Comparison of ENCODE assay signal across 14 cellular contexts in the genomic region with DNA sequence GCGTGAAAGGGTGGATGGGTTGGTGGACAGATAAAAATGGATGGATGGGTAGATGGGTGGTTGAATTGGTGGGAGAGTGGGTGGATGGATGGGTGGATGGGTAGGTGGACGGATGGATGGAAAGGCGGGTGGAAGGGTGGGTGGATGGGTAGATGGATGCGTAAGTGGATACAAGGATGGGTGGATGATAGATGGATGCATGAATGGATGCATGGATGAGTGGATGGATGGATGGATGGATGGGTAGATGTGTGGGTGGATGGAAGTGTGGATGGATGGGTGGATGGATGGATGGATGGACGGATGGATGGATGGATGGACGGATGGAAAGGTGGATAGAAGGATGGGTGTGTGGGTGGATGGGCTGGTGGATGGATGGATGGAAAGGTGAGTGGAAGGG.
DNase-seq lines count a peak whose midpoint lies in the region; ATAC-seq, FAIRE-seq and TF ChIP-seq lines count a peak whose summit lies in the region.
"Had no signal": no experiment of that assay in that cellular context is flagged by ENCODE, and none has a peak within 500 bp of the region (broad histone marks: within the 10 kb centered on the region; RNA-seq: fewer than 3 reads in every experiment).

No MANE protein-coding gene starts in this region.

- H3K4me2 ChIP-seq in IMR-90 (ENCODE audit: low read depth, low read length): no peak overlapping the region
- peak overlapping the region; percentile 49 for H3K4me2 ChIP-seq in astrocyte (ENCODE audit: low read length)

- H4K20me1 ChIP-seq in IMR-90 (ENCODE audit: insufficient read depth, low read length) (peaks cover 16% of the 10 kb centered on the region), astrocyte (ENCODE audit: insufficient read depth, low read length) (peaks cover 42% of the 10 kb centered on the region)

- no peak overlapping the region for H2BK15ac ChIP-seq in IMR-90 (ENCODE audit: low read depth, low read length)

- no peak overlapping the region for H4K8ac ChIP-seq in IMR-90 (ENCODE audit: low read depth in 2 of 2, low read length in 2 of 2)

- no peak overlapping the region for H2AK9ac ChIP-seq in IMR-90 (replicated peaks; ENCODE audit: low read depth, low read length, poor library complexity)

- no peaks in the 10 kb centered on the region for H3K79me2 ChIP-seq in astrocyte (ENCODE audit: insufficient read depth, low read length)

- H3K27me3 Mint-ChIP-seq in astrocyte (ENCODE audit: low read depth, unreplicated experiment): peaks cover 2% of the 10 kb centered on the region
- H3K27me3 Mint-ChIP-seq: B cell had no signal

- no peak overlapping the region for H4K5ac ChIP-seq in IMR-90 (ENCODE audit: low read depth, low read length)

- POLR2A ChIA-PET in IMR-90 (lab: Charles Lee; ENCODE audit: unreplicated experiment): no interaction called here

- DNase-seq in cardiac muscle cell (ENCODE audit: low read depth in 1 of 2, low spot score in 1 of 2) (no peak), Right ventricle myocardium superior (no peak), IMR-90 (no peak), astrocyte (ENCODE audit: low read depth) (no peak), prostate gland (ENCODE audit: low spot score) (no peak), head of caudate nucleus (no peak)
- DNase-seq: GF-D8 had no signal

- TF ChIP-seq POLR2A in IMR-90 (IDR thresholded peaks at IDR 0.05; ENCODE audit: low read depth, low read length): no peak
- no peak for TF ChIP-seq POLR2A in prostate gland (IDR thresholded peaks at IDR 0.05)

- peak overlapping the region; percentile 6 for H2BK5ac ChIP-seq in IMR-90 (ENCODE audit: low read depth, low read length, poor library complexity, severe bottlenecking)

- no peak overlapping the region for H2BK20ac ChIP-seq in IMR-90 (ENCODE audit: low read depth, low read length)

- no peak overlapping the region for H2AFZ ChIP-seq in IMR-90 (replicated peaks; ENCODE audit: low read length, poor library complexity)
- H2AFZ ChIP-seq in astrocyte (ENCODE audit: low read depth, low read length): no peak overlapping the region

- no peak for TF ChIP-seq CTCF in cardiac muscle cell (IDR thresholded peaks at IDR 0.05; ENCODE audit: low read depth, low read length)
- TF ChIP-seq CTCF in IMR-90 (conservative IDR thresholded peaks at IDR 0.05; ENCODE audit: low read depth, low read length): no peak
- no peak for TF ChIP-seq CTCF in astrocyte (IDR thresholded peaks at IDR 0.05; ENCODE audit: insufficient read depth, low read depth, low read length)
- no peak for TF ChIP-seq CTCF in prostate gland (IDR thresholded peaks at IDR 0.05)

- H3K9me3 ChIP-seq in cardiac muscle cell (ENCODE audit: low read depth) (no peaks in the 10 kb centered on the region), IMR-90 (ENCODE audit: control insufficient read depth, insufficient read depth, low read length) (0 out of 2 replicates have a peak, but pooled peaks cover 2% of the 10 kb centered on the region), astrocyte (ENCODE audit: insufficient read depth, low read depth, low read length) (peaks cover 3% of the 10 kb centered on the region), prostate gland (no peaks in the 10 kb centered on the region)
- H3K9me3 ChIP-seq: Peyer's patch, SJCRH30 had no signal

- H3K56ac ChIP-seq in IMR-90 (ENCODE audit: extremely low read depth, insufficient read depth, low read length): no peak overlapping the region

- CTCF ChIA-PET in IMR-90 (lab: Yijun Ruan, JAX): no interaction called here

- H3K27ac ChIP-seq in cardiac muscle cell (peak overlapping the region; percentile 79), IMR-90 (ENCODE audit: insufficient read depth, low read length) (no peak overlapping the region), astrocyte (ENCODE audit: low read depth, low read length) (no peak overlapping the region), prostate gland (no peak overlapping the region)
- H3K27ac ChIP-seq: Peyer's patch, SJCRH30 had no signal

- H3K4me1 ChIP-seq in cardiac muscle cell (ENCODE audit: low read depth) (peaks cover 19% of the 10 kb centered on the region), IMR-90 (ENCODE audit: control insufficient read depth, insufficient read depth, low read length) (0 out of 2 replicates have a peak, but pooled peaks cover 5% of the 10 kb centered on the region), astrocyte (ENCODE audit: insufficient read depth, low read length) (peaks cover 14% of the 10 kb centered on the region), prostate gland (replicated peaks) (no peaks in the 10 kb centered on the region)
- H3K4me1 ChIP-seq: Peyer's patch had no signal

- no peaks in the 10 kb centered on the region for H3K79me1 ChIP-seq in IMR-90 (ENCODE audit: low read depth in 1 of 2, low read length in 2 of 2)

- no peak overlapping the region for H4K91ac ChIP-seq in IMR-90 (ENCODE audit: insufficient read depth, low read depth, low read length)

- ATAC-seq in Right ventricle myocardium superior (ENCODE audit: poor library complexity) (no peak), IMR-90 (ENCODE audit: low read depth) (no peak), GM21529 (IDR thresholded peaks at IDR 0.05; ENCODE audit: unreplicated experiment) (no peak)

- peaks cover 7% of the 10 kb centered on the region for H3K9me3 Mint-ChIP-seq in astrocyte (ENCODE audit: unreplicated experiment)

- H3K36me3 Mint-ChIP-seq in astrocyte (ENCODE audit: low read depth, unreplicated experiment): peaks cover 41% of the 10 kb centered on the region

- no peak overlapping the region for H3K23ac ChIP-seq in IMR-90 (ENCODE audit: low read depth, low read length)

- intact Hi-C loops in Right ventricle myocardium superior (cut with DNase I): no loop called here
- intact Hi-C loops in IMR-90 (cut with micrococcal nuclease): no loop called here
- intact Hi-C loops in prostate gland (cut with DNase I): no loop called here
- intact Hi-C loops in head of caudate nucleus (cut with DNase I): no loop called here

- H3K9me1 ChIP-seq in IMR-90 (ENCODE audit: insufficient read depth, low read length): peaks cover 6% of the 10 kb centered on the region; the same call in 1 of the 2 replicates

- H3K4ac ChIP-seq in IMR-90 (ENCODE audit: low read depth, low read length): no peak overlapping the region

- H3K4me3 Mint-ChIP-seq in astrocyte (ENCODE audit: unreplicated experiment): no peak overlapping the region
- H3K4me3 Mint-ChIP-seq: B cell, CD14-positive monocyte had no signal

- no peak overlapping the region for H3K18ac ChIP-seq in IMR-90 (ENCODE audit: low read depth, low read length)

- TF ChIP-seq RAD21 in IMR-90 (IDR thresholded peaks at IDR 0.05; ENCODE audit: low read length): no peak

- no peak for FAIRE-seq in astrocyte (lab: Jason Lieb, UNC)
- FAIRE-seq: A204.1 had no signal

- H3K4me1 Mint-ChIP-seq in astrocyte (ENCODE audit: low read depth, unreplicated experiment): peaks cover 9% of the 10 kb centered on the region
- H3K4me1 Mint-ChIP-seq: B cell had no signal

- no peak overlapping the region for H3K14ac ChIP-seq in IMR-90 (replicated peaks; ENCODE audit: low read depth, low read length)

- H3K27me3 ChIP-seq in cardiac muscle cell (no peaks in the 10 kb centered on the region), IMR-90 (ENCODE audit: control insufficient read depth, insufficient read depth, low read length) (no peaks in the 10 kb centered on the region), astrocyte (ENCODE audit: insufficient read depth, low read length) (peaks cover 20% of the 10 kb centered on the region), prostate gland (replicated peaks; ENCODE audit: insufficient read depth) (no peaks in the 10 kb centered on the region)
- H3K27me3 ChIP-seq: Peyer's patch, SJCRH30 had no signal

- in situ Hi-C loops in IMR-90 (cut with MboI; ENCODE audit: low sequenced_read_pairs): no loop called here

- 98% methylated on average over 6 of the region's 6 CpGs for WGBS in IMR-90 (ENCODE audit: extremely low coverage in 2 of 2, insufficient read length in 1 of 2), 2 experiments
- 98% methylated on average over 6 of the region's 6 CpGs for WGBS in prostate gland

- H3K4me3 ChIP-seq in cardiac muscle cell (no peak overlapping the region), IMR-90 (ENCODE audit: insufficient read depth, low read depth, low read length) (no peak overlapping the region), astrocyte (ENCODE audit: insufficient read depth, low read depth, low read length) (no peak overlapping the region), prostate gland (no peak overlapping the region)
- H3K4me3 ChIP-seq: Peyer's patch, SJCRH30 had no signal

- BruUV-seq in IMR-90 (replicated peaks; lab: Mats Ljungman, UMichigan): no TSS peak

- dilution Hi-C loops in IMR-90 (cut with HindIII; ENCODE audit: low sequenced_read_pairs, unreplicated experiment): no loop called here

- 0 out of 2 replicates have a peak overlapping the region, but pooled peaks have one; percentile 10 for H2AK5ac ChIP-seq in IMR-90 (ENCODE audit: low read depth, low read length)

- H3K36me3 ChIP-seq in cardiac muscle cell (no peaks in the 10 kb centered on the region), IMR-90 (ENCODE audit: control insufficient read depth, insufficient read depth, low read length) (peaks cover 21% of the 10 kb centered on the region), astrocyte (ENCODE audit: insufficient read depth, low read length) (no peaks in the 10 kb centered on the region), prostate gland (no peaks in the 10 kb centered on the region)
- H3K36me3 ChIP-seq: Peyer's patch, SJCRH30 had no signal

- no peak overlapping the region for H2BK120ac ChIP-seq in IMR-90 (ENCODE audit: low read depth, low read length)

- H3K9ac ChIP-seq in IMR-90 (ENCODE audit: low read depth, low read length) (no peak overlapping the region), astrocyte (ENCODE audit: low read length) (no peak overlapping the region)
- H3K9ac ChIP-seq: KMS-11 had no signal

- no peak overlapping the region for H3K27ac Mint-ChIP-seq in astrocyte (ENCODE audit: unreplicated experiment)
- H3K27ac Mint-ChIP-seq: B cell, CD14-positive monocyte had no signal

TF ChIP-seq in IMR-90, 13 proteins besides CTCF, POLR2A, EP300 and RAD21 (continues in another document):
- no peak for TF ChIP-seq NFE2L2 (IDR thresholded peaks at IDR 0.05; ENCODE audit: low read depth, low read length)
- no peak for TF ChIP-seq SMC3 (IDR thresholded peaks at IDR 0.05; ENCODE audit: low read depth, low read length)
- TF ChIP-seq MXI1 (IDR thresholded peaks at IDR 0.05; ENCODE audit: borderline replicate concordance, low read depth, low read length): no peak
- no peak for TF ChIP-seq FOS (IDR thresholded peaks at IDR 0.05; ENCODE audit: low read depth, low read length)
- TF ChIP-seq RCOR1 (IDR thresholded peaks at IDR 0.05; ENCODE audit: insufficient replicate concordance, low read length): no peak
- TF ChIP-seq MAZ (IDR thresholded peaks at IDR 0.05; ENCODE audit: borderline replicate concordance, low read depth, low read length): no peak
- no peak for TF ChIP-seq RFX5 (IDR thresholded peaks at IDR 0.05; ENCODE audit: low read depth, low read length)
- no peak for TF ChIP-seq CEBPB (IDR thresholded peaks at IDR 0.05; ENCODE audit: low read depth, low read length)
- TF ChIP-seq MAFK (IDR thresholded peaks at IDR 0.05; ENCODE audit: low read depth, low read length): no peak
- no peak for TF ChIP-seq BHLHE40 (IDR thresholded peaks at IDR 0.05; ENCODE audit: low read depth, low read length)
